ENCODE assay signal across 8 cellular contexts in the genomic region with DNA sequence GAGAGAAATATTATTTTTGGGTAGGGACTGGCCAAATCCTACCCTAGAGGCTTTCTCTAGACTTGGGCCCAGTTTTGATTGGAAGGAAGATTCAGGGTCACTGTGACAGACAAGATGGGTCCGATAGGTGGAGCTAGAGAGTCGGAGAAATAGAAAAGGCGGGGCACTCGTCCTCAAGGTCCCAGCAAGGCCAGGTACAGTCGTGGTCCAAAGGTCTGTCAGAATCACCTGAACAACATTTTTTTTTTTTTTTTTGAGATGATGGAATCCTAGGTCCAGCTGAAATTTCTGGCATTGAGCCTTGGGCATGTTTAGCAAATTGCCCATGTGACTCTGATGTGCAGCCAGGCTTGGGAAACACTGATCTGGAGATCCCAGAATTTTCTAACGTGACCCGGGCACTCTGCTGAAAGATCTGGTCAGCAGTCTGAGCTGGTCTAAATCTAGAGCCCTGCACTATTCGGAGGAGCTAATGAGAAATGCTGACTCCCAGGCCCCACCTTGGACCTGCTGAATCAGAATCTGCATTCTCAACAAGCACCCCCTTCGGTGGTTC. TPM values are rescaled to one million over a fixed set of nuclear protein-coding genes. Genes with fewer than 3 reads are reported as not detected.
DNase-seq lines count a peak whose midpoint lies in the region; ATAC-seq and TF ChIP-seq lines count a peak whose summit lies in the region.

No MANE protein-coding gene starts in this region.

- H3K36me3 ChIP-seq in RWPE2 (ENCODE audit: low read depth) = no peaks in the 10 kb centered on the region
- H3K36me3 ChIP-seq in psoas muscle (ENCODE audit: insufficient read depth in 1 of 2, low read depth in 1 of 2) = no peaks in the 10 kb centered on the region

- peaks cover 19% of the 10 kb centered on the region for H3K4me1 ChIP-seq in RWPE2 (ENCODE audit: insufficient read depth, poor library complexity, severe bottlenecking)
- H3K4me1 ChIP-seq in psoas muscle = peaks cover 45% of the 10 kb centered on the region

- peaks cover 8% of the 10 kb centered on the region for H3K27me3 Mint-ChIP-seq in activated T-helper 2 cell treated with anti-CD3 and anti-CD28 coated beads, Interferon-gamma antibody, Interleukin-2, Interleukin-4, amounts not matched to agents 10 μg/mL and 5 μg/mL and 100 μg/mL, durations not matched to agents 14 hours and 24 hours and 36 hours (ENCODE audit: low read depth)

- TF ChIP-seq CTCF in RWPE2 (IDR thresholded peaks at IDR 0.05; ENCODE audit: poor library complexity, severe bottlenecking) = peak; percentile 88
- peak; percentile 76 for TF ChIP-seq CTCF in psoas muscle (IDR thresholded peaks at IDR 0.05)

- peaks cover 12% of the 10 kb centered on the region for H3K4me1 Mint-ChIP-seq in activated T-helper 2 cell treated with anti-CD3 and anti-CD28 coated beads, Interferon-gamma antibody, Interleukin-2, Interleukin-4, amounts not matched to agents 10 μg/mL and 5 μg/mL and 100 μg/mL, durations not matched to agents 14 hours and 24 hours and 36 hours (ENCODE audit: low read depth)

- H3K27ac ChIP-seq in RWPE2 (ENCODE audit: poor library complexity, severe bottlenecking) (no peak overlapping the region), psoas muscle (no peak overlapping the region)

- 9 to 19% (median 12%) methylated on average over 9 of the region's 9 CpGs for WGBS in psoas muscle, 3 donors

- intact Hi-C loops in activated T-helper 2 cell treated with anti-CD3 and anti-CD28 coated beads, Interferon-gamma antibody, Interleukin-2, Interleukin-4, amounts not matched to agents 10 μg/mL and 5 μg/mL and 100 μg/mL, durations not matched to agents 14 hours and 24 hours and 36 hours (cut with micrococcal nuclease) = loop anchor here (1.0 kb wide), 1 partner anchor 86 kb away; no protein-coding TSS in a partner anchor
- intact Hi-C loops in psoas muscle (cut with DNase I) = loop anchor here (1.0 to 5.0 kb wide), 3 partner anchors 52 to 86 kb away; no protein-coding TSS in a partner anchor

- H3K27me3 ChIP-seq in RWPE2 (ENCODE audit: insufficient read depth, poor library complexity, severe bottlenecking) (no peaks in the 10 kb centered on the region), psoas muscle (ENCODE audit: insufficient read depth in 3 of 3, low read length in 2 of 3) (no peaks in the 10 kb centered on the region)

- H3K4me3 Mint-ChIP-seq in activated T-helper 2 cell treated with anti-CD3 and anti-CD28 coated beads, Interferon-gamma antibody, Interleukin-2, Interleukin-4, amounts not matched to agents 10 μg/mL and 5 μg/mL and 100 μg/mL, durations not matched to agents 14 hours and 24 hours and 36 hours (ENCODE audit: low read depth) = no peak overlapping the region

- no peaks in the 10 kb centered on the region for H3K9me3 Mint-ChIP-seq in activated T-helper 2 cell treated with anti-CD3 and anti-CD28 coated beads, Interferon-gamma antibody, Interleukin-2, Interleukin-4, amounts not matched to agents 10 μg/mL and 5 μg/mL and 100 μg/mL, durations not matched to agents 14 hours and 24 hours and 36 hours

- DNase-seq in GF-D8 (lab: John Stamatoyannopoulos, UW) (peak; percentile 3), H4 (ENCODE audit: low spot score) (peak; percentile 35), M059J (ENCODE audit: low read depth) (peak; percentile 66), RWPE2 (ENCODE audit: low spot score) (no peak), glomerular visceral epithelial cell (ENCODE audit: extremely low spot score) (peak; percentile 58), psoas muscle (peak; percentile 47 to 69)
- DNase-seq in activated T-helper 2 cell treated with anti-CD3 and anti-CD28 coated beads, Interferon-gamma antibody, Interleukin-2, Interleukin-4, amounts not matched to agents 10 μg/mL and 5 μg/mL and 100 μg/mL, durations not matched to agents 14 hours and 24 hours and 36 hours (ENCODE audit: low spot score) = peak; percentile 50

- H3K9me3 ChIP-seq in RWPE2 (ENCODE audit: severe bottlenecking) = no peaks in the 10 kb centered on the region
- H3K9me3 ChIP-seq in psoas muscle = no peaks in the 10 kb centered on the region

- no peaks in the 10 kb centered on the region for H3K36me3 Mint-ChIP-seq in activated T-helper 2 cell treated with anti-CD3 and anti-CD28 coated beads, Interferon-gamma antibody, Interleukin-2, Interleukin-4, amounts not matched to agents 10 μg/mL and 5 μg/mL and 100 μg/mL, durations not matched to agents 14 hours and 24 hours and 36 hours (ENCODE audit: low read depth)

- H3K27ac Mint-ChIP-seq in activated T-helper 2 cell treated with anti-CD3 and anti-CD28 coated beads, Interferon-gamma antibody, Interleukin-2, Interleukin-4, amounts not matched to agents 10 μg/mL and 5 μg/mL and 100 μg/mL, durations not matched to agents 14 hours and 24 hours and 36 hours = no peak overlapping the region

- ATAC-seq in RWPE2 (ENCODE audit: low read depth) = peak; percentile 72
- ATAC-seq in psoas muscle = peak; percentile 19 to 34 (median 32)
- ATAC-seq in HG03457 (IDR thresholded peaks at IDR 0.05; ENCODE audit: unreplicated experiment) = no peak

- no peak overlapping the region for H3K4me3 ChIP-seq in RWPE2 (ENCODE audit: severe bottlenecking)
- H3K4me3 ChIP-seq in psoas muscle = no peak overlapping the region

RNA-seq across cellular contexts. Expression of gene NTSR2, which starts 23.0 kb away (rescaled TPM):
- not detected in 2 replicates for total RNA-seq in H4 (2014; rRNA removed; shearing (Covaris generic))
- 0.12 TPM in 1 of 2 replicates, not detected in the other for total RNA-seq in M059J (2014; rRNA removed; shearing (Covaris generic))
- not detected in 2 replicates for total RNA-seq in activated T-helper 2 cell treated with anti-CD3 and anti-CD28 coated beads, Interferon-gamma antibody, Interleukin-2, Interleukin-4, amounts not matched to agents 10 μg/mL and 5 μg/mL and 100 μg/mL, durations not matched to agents 14 hours and 24 hours and 36 hours
- total RNA-seq in psoas muscle = under 1 TPM in 3 of 4 donors, not detected in 1; 0.18 to 0.36 (median 0.22) TPM
- under 1 TPM; 0.35 to 0.97 (median 0.82) TPM for polyA plus RNA-seq in psoas muscle

RNA-seq across cellular contexts. Expression of gene LPIN1, which starts 53.4 kb away (rescaled TPM):
- total RNA-seq in H4 (2014; rRNA removed; shearing (Covaris generic)) = 21.1 and 27.9 TPM in 2 replicates
- 23.2 and 33.2 TPM in 2 replicates for total RNA-seq in M059J (2014; rRNA removed; shearing (Covaris generic))
- 42.9 and 48.8 TPM in 2 replicates for total RNA-seq in activated T-helper 2 cell treated with anti-CD3 and anti-CD28 coated beads, Interferon-gamma antibody, Interleukin-2, Interleukin-4, amounts not matched to agents 10 μg/mL and 5 μg/mL and 100 μg/mL, durations not matched to agents 14 hours and 24 hours and 36 hours
- total RNA-seq in psoas muscle = 100 to 1,000 TPM; 109 to 382 (median 250) TPM
- 100 to 1,000 TPM in 2 of 3 donors, 10 to 100 TPM in 1; 82.0 to 291 (median 146) TPM for polyA plus RNA-seq in psoas muscle
